In genomic region chr4:145299380-145300076, GRCh38 we compare ENCODE assay signal across 8 cellular contexts.
A peak's percentile ranks its signal among the peaks of the same experiment; 100 is the strongest.
DNase-seq lines count a peak whose midpoint lies in the region; ATAC-seq and TF ChIP-seq lines count a peak whose summit lies in the region.

No MANE protein-coding gene starts in this region.

- H3K4me3 Mint-ChIP-seq in H9: no peak overlapping the region

- peak overlapping the region; percentile 36 for H3K9ac ChIP-seq in mesenchymal stem cell (ENCODE audit: low read length)
- no peak overlapping the region for H3K9ac ChIP-seq in H9 (ENCODE audit: extremely low read depth, insufficient read length, low read length)

- no peak overlapping the region for H4K8ac ChIP-seq in mesenchymal stem cell (ENCODE audit: low read length)
- no peak overlapping the region for H4K8ac ChIP-seq in H9 (replicated peaks; ENCODE audit: insufficient read length, low read depth, low read length)

- H3K4ac ChIP-seq in mesenchymal stem cell (ENCODE audit: low read depth in 1 of 2, low read length in 2 of 2): no peak overlapping the region
- no peak overlapping the region for H3K4ac ChIP-seq in H9 (ENCODE audit: low read depth, low read length)

- no peak overlapping the region for H2BK120ac ChIP-seq in mesenchymal stem cell (ENCODE audit: low read depth, low read length)
- no peak overlapping the region for H2BK120ac ChIP-seq in H9 (ENCODE audit: low read depth, low read length, poor library complexity, severe bottlenecking)

- H3K4me1 ChIP-seq in mesenchymal stem cell (ENCODE audit: control insufficient read depth, insufficient read depth, low read depth, low read length) (peaks cover 1% of the 10 kb centered on the region), H9 (ENCODE audit: insufficient read depth, low read length) (no peaks in the 10 kb centered on the region), testis (no peaks in the 10 kb centered on the region)

- H3K27me3 Mint-ChIP-seq in H9 (ENCODE audit: low read depth): no peaks in the 10 kb centered on the region

- H3K27ac ChIP-seq in mesenchymal stem cell (ENCODE audit: low read length, poor library complexity, severe bottlenecking): no peak overlapping the region
- no peak overlapping the region for H3K27ac ChIP-seq in H9 (ENCODE audit: insufficient read length, low read depth, low read length)
- no peak overlapping the region for H3K27ac ChIP-seq in testis

- H2AFZ ChIP-seq in mesenchymal stem cell (ENCODE audit: low read depth, low read length): no peak overlapping the region
- no peak overlapping the region for H2AFZ ChIP-seq in H9 (ENCODE audit: low read length)

- 61% methylated on average over 4 of the region's 5 CpGs for WGBS in mesenchymal stem cell
- no CpG with 5 or more reads among the region's 5 CpGs for WGBS in H9 (ENCODE audit: extremely low coverage, insufficient read length, low lambda C conversion rate)
- WGBS in testis, 2 donors: 63 to 77% methylated on average over 5 of the region's 5 CpGs

- H3K36me3 Mint-ChIP-seq in H9 (ENCODE audit: insufficient read depth in 1 of 3, low read depth in 3 of 3): no peaks in the 10 kb centered on the region; a peak in 1 of 7 replicates

- no peak overlapping the region for H3T11ph ChIP-seq in H9 (ENCODE audit: low read length)

- TF ChIP-seq CTCF in GM20000 (IDR thresholded peaks at IDR 0.05; ENCODE audit: extremely low read depth, missing control alignments): no peak
- no peak for TF ChIP-seq CTCF in H9 (conservative IDR thresholded peaks at IDR 0.05)
- no peak for TF ChIP-seq CTCF in testis (IDR thresholded peaks at IDR 0.05)

- H3K27me3 ChIP-seq in mesenchymal stem cell (ENCODE audit: control insufficient read depth in 1 of 2, insufficient read depth in 1 of 2, low read length in 2 of 2) (peaks cover 0 to 14% of the 10 kb centered on the region in 2 experiments), H9 (ENCODE audit: insufficient read depth, low read length) (no peaks in the 10 kb centered on the region), testis (no peaks in the 10 kb centered on the region)

- H2AK5ac ChIP-seq in mesenchymal stem cell (ENCODE audit: low read length, severe bottlenecking): no peak overlapping the region
- no peak overlapping the region for H2AK5ac ChIP-seq in H9 (ENCODE audit: insufficient read length, low read length)

- H3K79me1 ChIP-seq in mesenchymal stem cell (replicated peaks; ENCODE audit: low read length, poor library complexity, severe bottlenecking) (no peaks in the 10 kb centered on the region), H9 (ENCODE audit: insufficient read depth, low read depth, low read length, poor library complexity, severe bottlenecking) (no peaks in the 10 kb centered on the region)

- no peaks in the 10 kb centered on the region for H3K23me2 ChIP-seq in H9 (ENCODE audit: insufficient read length, low read depth, low read length, poor library complexity, severe bottlenecking)

- H3K14ac ChIP-seq in mesenchymal stem cell (ENCODE audit: low read length in 2 of 2) (no peak overlapping the region), H9 (ENCODE audit: insufficient read depth, low read length) (no peak overlapping the region)

- peak; percentile 99 for ATAC-seq in HG03575 (IDR thresholded peaks at IDR 0.05; ENCODE audit: extremely low read depth, insufficient number of reproducible peaks, low FRiP score, unreplicated experiment)

- no peaks in the 10 kb centered on the region for H3K79me2 ChIP-seq in H9 (ENCODE audit: insufficient read depth, low read length)

- H2BK20ac ChIP-seq in H9 (ENCODE audit: low read depth, low read length, poor library complexity, severe bottlenecking): no peak overlapping the region

- H2BK15ac ChIP-seq in mesenchymal stem cell (ENCODE audit: low read depth, poor library complexity, severe bottlenecking): no peak overlapping the region
- no peak overlapping the region for H2BK15ac ChIP-seq in H9 (ENCODE audit: low read depth, low read length)

- intact Hi-C loops in testis (cut with DNase I; ENCODE audit: low total_unique reads): no loop called here

- H2BK5ac ChIP-seq in mesenchymal stem cell (ENCODE audit: low read depth, low read length, poor library complexity, severe bottlenecking) (no peak overlapping the region), H9 (ENCODE audit: insufficient read length, low read length) (no peak overlapping the region)

- H3K23ac ChIP-seq in mesenchymal stem cell (ENCODE audit: low read length in 2 of 2) (no peak overlapping the region), H9 (ENCODE audit: insufficient read length, low read depth, low read length) (no peak overlapping the region)

- no peak overlapping the region for H3K4me3 ChIP-seq in mesenchymal stem cell (ENCODE audit: insufficient read depth in 1 of 2, low read depth in 1 of 2, low read length in 2 of 2)
- no peak overlapping the region for H3K4me3 ChIP-seq in testis

- H3K18ac ChIP-seq in mesenchymal stem cell (ENCODE audit: low read depth in 1 of 2, low read length in 2 of 2) (no peak overlapping the region), H9 (ENCODE audit: insufficient read length, low read depth, low read length) (no peak overlapping the region)

- H3K36me3 ChIP-seq in mesenchymal stem cell (ENCODE audit: control insufficient read depth in 1 of 2, insufficient read depth in 2 of 2, low read depth in 1 of 2, low read length in 2 of 2) (no peaks in the 10 kb centered on the region), testis (ENCODE audit: low read depth, missing control alignments) (no peaks in the 10 kb centered on the region)

- no peak overlapping the region for H3K4me2 ChIP-seq in mesenchymal stem cell (ENCODE audit: low read length, poor library complexity, severe bottlenecking)
- no peak overlapping the region for H3K4me2 ChIP-seq in H9 (ENCODE audit: insufficient read depth, insufficient read length, low read length)

- TF ChIP-seq POLR2A in testis (IDR thresholded peaks at IDR 0.05): no peak

- no peaks in the 10 kb centered on the region for H4K20me1 ChIP-seq in H9 (ENCODE audit: control insufficient read depth, insufficient read depth, insufficient read length)

- H4K91ac ChIP-seq in mesenchymal stem cell (ENCODE audit: low read length) (no peak overlapping the region), H9 (ENCODE audit: insufficient read length, low read depth, low read length) (no peak overlapping the region)

- no peak overlapping the region for H4K5ac ChIP-seq in H9 (ENCODE audit: insufficient read length, low read depth, low read length)

- no peaks in the 10 kb centered on the region for H3K9me3 Mint-ChIP-seq in H9

- no peaks in the 10 kb centered on the region for H3K4me1 Mint-ChIP-seq in H9

- H2BK12ac ChIP-seq in mesenchymal stem cell (ENCODE audit: low read length in 2 of 2) (no peak overlapping the region), H9 (ENCODE audit: insufficient read length, low read depth, low read length) (no peak overlapping the region)

- no peaks in the 10 kb centered on the region for H3K9me3 ChIP-seq in mesenchymal stem cell (ENCODE audit: control insufficient read depth, low read length)
- no peaks in the 10 kb centered on the region for H3K9me3 ChIP-seq in H9 (ENCODE audit: control insufficient read depth, low read depth, low read length)
- H3K9me3 ChIP-seq in testis: no peaks in the 10 kb centered on the region

- H3K56ac ChIP-seq in H9 (ENCODE audit: insufficient read length, low read depth, low read length): no peak overlapping the region

- peak; percentile 14 for DNase-seq in AG08396 (ENCODE audit: low spot score)
- DNase-seq in GM20000 (ENCODE audit: low spot score): peak; percentile 63
- peak; percentile 77 for DNase-seq in activated T-cell treated with anti-CD3 and anti-CD28 coated beads for 24 hours (ENCODE audit: low read depth)
- peak; percentile 61 for DNase-seq in mesenchymal stem cell
- DNase-seq in H9: no peak
- DNase-seq in NCI-H187 (lab: John Stamatoyannopoulos, UW): no peak
- no peak for DNase-seq in testis

- H3K27ac Mint-ChIP-seq in H9: no peak overlapping the region

Comparison
In these comparisons a context has a peak if more than half of its experiments do, and no peak if none do; other contexts are left out.
1. DNase-seq: peak in AG08396 (single experiment), GM20000 (single experiment), activated T-cell treated with anti-CD3 and anti-CD28 coated beads for 24 hours (single experiment) and mesenchymal stem cell (single experiment); none in H9 (single experiment), NCI-H187 (0 of 2) and testis (single experiment).